Comparison of ENCODE assay signal across 14 cellular contexts in genomic region chr11:118142809-118143208, GRCh38. TPM values are rescaled to one million over a fixed set of nuclear protein-coding genes. Genes with fewer than 3 reads are reported as not detected.
DNase-seq lines count a peak whose midpoint lies in the region; ATAC-seq and TF ChIP-seq lines count a peak whose summit lies in the region.
"Had no signal": no experiment of that assay in that cellular context is flagged by ENCODE, and none has a peak within 500 bp of the region (broad histone marks: within the 10 kb centered on the region; RNA-seq: fewer than 3 reads in every experiment).

No MANE protein-coding gene starts in this region.

- in situ Hi-C loops in GM23248 (cut with MboI), result no loop called here

- no peaks in the 10 kb centered on the region for H3K36me3 ChIP-seq in GM23248 (ENCODE audit: low read depth)
- H3K36me3 ChIP-seq in psoas muscle (ENCODE audit: insufficient read depth in 1 of 2, low read depth in 1 of 2), result no peaks in the 10 kb centered on the region
- H3K36me3 ChIP-seq: heart left ventricle had no signal

- no peak overlapping the region for H3K4me2 ChIP-seq in GM23248 (ENCODE audit: unreplicated experiment)

- ATAC-seq in left lobe of liver (peak; percentile 2), HG03280 (IDR thresholded peaks at IDR 0.05; ENCODE audit: unreplicated experiment) (no peak), psoas muscle (no peak)
- ATAC-seq: HCT116; heart left ventricle; stimulated activated naive B cell treated with anti-CD40 and anti-IgM and Interleukin-4, amounts not matched to agents 10 μg/mL and 1 μg/mL and 100 μg/mL, for 72 hours had no signal

- H3K27me3 ChIP-seq in GM23248 (replicated peaks; ENCODE audit: insufficient read depth) (peaks cover 53% of the 10 kb centered on the region), psoas muscle (ENCODE audit: insufficient read depth in 3 of 3, low read length in 2 of 3) (no peaks in the 10 kb centered on the region)

- DNase-seq in CD1c-positive myeloid dendritic cell (ENCODE audit: extremely low spot score), result peak; percentile 86
- DNase-seq in GM23248, result peak; percentile 13
- peak; percentile 88 for DNase-seq in SIG-M5 treated with dmso at 0.1 percent for 504 hours (lab: John Stamatoyannopoulos, UW; ENCODE audit: unreplicated experiment)
- DNase-seq in left lobe of liver (ENCODE audit: low spot score), result no peak
- no peak for DNase-seq in psoas muscle
- DNase-seq in cerebellar cortex (ENCODE audit: low spot score), result no peak
- DNase-seq in activated CD8-positive, alpha-beta memory T cell treated with anti-CD3 and anti-CD28 coated beads for 24 hours, result no peak
- DNase-seq: activated effector memory CD4-positive, alpha-beta T cell treated with anti-CD3 and anti-CD28 coated beads, Interleukin-2, amount 50 U/mL, for 16 hours; cortex of kidney; stimulated activated naive B cell treated with anti-CD40 and anti-IgM and Interleukin-4, amounts not matched to agents 10 μg/mL and 1 μg/mL and 100 μg/mL, for 72 hours had no signal

- H3K9me3 ChIP-seq in GM23248 (ENCODE audit: low read depth) (no peaks in the 10 kb centered on the region), psoas muscle (no peaks in the 10 kb centered on the region)
- H3K9me3 ChIP-seq: heart left ventricle had no signal

- no peak overlapping the region for H2AFZ ChIP-seq in GM23248

- no peaks in the 10 kb centered on the region for H4K20me1 ChIP-seq in GM23248 (ENCODE audit: insufficient read depth)

- WGBS in GM23248 (ENCODE audit: low coverage in 1 of 2, low lambda C conversion rate in 2 of 2, missing lambda C conversion rate in 2 of 2), 2 experiments, result 52 to 53% methylated on average over 6 of the region's 6 CpGs
- WGBS in psoas muscle, 3 donors, result 42 to 56% (median 49%) methylated on average over 6 of the region's 6 CpGs

- H3K4me1 ChIP-seq in GM23248 (ENCODE audit: insufficient read depth) (no peaks in the 10 kb centered on the region), psoas muscle (no peaks in the 10 kb centered on the region)

- intact Hi-C loops in psoas muscle (cut with DNase I), result loop anchor here in 1 of 2 donors (10.0 kb wide), 2 partner anchors 212 to 352 kb away; partner anchors contain the start of gene UBE4A

- H3K79me2 ChIP-seq in GM23248 (ENCODE audit: insufficient read depth), result no peaks in the 10 kb centered on the region

- H3F3A ChIP-seq in GM23248 (ENCODE audit: insufficient read depth), result no peaks in the 10 kb centered on the region; the same call in 1 of the 2 replicates

- H3K4me3 ChIP-seq in GM23248 (no peak overlapping the region), psoas muscle (no peak overlapping the region)
- H3K4me3 ChIP-seq: heart left ventricle had no signal

- no peak overlapping the region for H3K9ac ChIP-seq in GM23248

- no peak for TF ChIP-seq CTCF in psoas muscle (IDR thresholded peaks at IDR 0.05)

- no peaks in the 10 kb centered on the region for H3K9me2 ChIP-seq in GM23248 (ENCODE audit: insufficient read depth)

- H3K27ac ChIP-seq in GM23248 (no peak overlapping the region), psoas muscle (no peak overlapping the region)

RNA-seq across cellular contexts. Expression of gene SCN4B, which starts 9.8 kb away (rescaled TPM):
- not detected in 2 replicates for total RNA-seq in GM23248 (2014; rRNA removed; shearing (Covaris generic))
- polyA plus RNA-seq in GM23248 (2016; fragmentation: Nextera tagmentation; extraction: Ambion mirVana) (not detected in 2 replicates), psoas muscle (1 to 10 TPM; 3.6 to 6.3 (median 4.1) TPM)
- total RNA-seq in left lobe of liver (0.20 TPM), psoas muscle (10 to 100 TPM in 1 of 4 donors, 1 to 10 TPM in 3; 5.1 to 15.1 (median 7.8) TPM)

RNA-seq across cellular contexts. Expression of gene SCN2B, which starts 33.6 kb away (rescaled TPM):
- total RNA-seq in GM23248 (2014; rRNA removed; shearing (Covaris generic)), result not detected in 2 replicates
- polyA plus RNA-seq in GM23248 (2016; fragmentation: Nextera tagmentation; extraction: Ambion mirVana), result not detected in 2 replicates
- total RNA-seq in left lobe of liver, result not detected
- 1 to 10 TPM in 3 of 4 donors, under 1 TPM in 1; 0.40 to 6.6 (median 1.8) TPM for total RNA-seq in psoas muscle
- polyA plus RNA-seq in psoas muscle, result under 1 TPM; 0.09 to 0.51 (median 0.23) TPM
- total RNA-seq: mononuclear cell had no signal

RNA-seq across cellular contexts. Expression of gene SMIM35, which starts 56.0 kb away (rescaled TPM):
- not detected in 2 replicates for total RNA-seq in GM23248 (2014; rRNA removed; shearing (Covaris generic))
- polyA plus RNA-seq in GM23248 (2016; fragmentation: Nextera tagmentation; extraction: Ambion mirVana) (not detected in 2 replicates), psoas muscle (not detected)
- total RNA-seq in left lobe of liver (0.08 TPM), psoas muscle (under 1 TPM in 1 of 4 donors, not detected in 3; 0.09 TPM)
- polyA plus RNA-seq: heart left ventricle had no signal

Comparison
In these comparisons a context has a peak if more than half of its experiments do, and no peak if none do; other contexts are left out.
1. DNase-seq: peak in CD1c-positive myeloid dendritic cell (single experiment), GM23248 (single experiment) and SIG-M5 treated with dmso at 0.1 percent for 504 hours (single experiment); none in left lobe of liver (single experiment), psoas muscle (0 of 2), cerebellar cortex (single experiment) and activated CD8-positive, alpha-beta memory T cell treated with anti-CD3 and anti-CD28 coated beads for 24 hours (single experiment).